Comparison of ENCODE assay signal across 12 cellular contexts in the genomic region with DNA sequence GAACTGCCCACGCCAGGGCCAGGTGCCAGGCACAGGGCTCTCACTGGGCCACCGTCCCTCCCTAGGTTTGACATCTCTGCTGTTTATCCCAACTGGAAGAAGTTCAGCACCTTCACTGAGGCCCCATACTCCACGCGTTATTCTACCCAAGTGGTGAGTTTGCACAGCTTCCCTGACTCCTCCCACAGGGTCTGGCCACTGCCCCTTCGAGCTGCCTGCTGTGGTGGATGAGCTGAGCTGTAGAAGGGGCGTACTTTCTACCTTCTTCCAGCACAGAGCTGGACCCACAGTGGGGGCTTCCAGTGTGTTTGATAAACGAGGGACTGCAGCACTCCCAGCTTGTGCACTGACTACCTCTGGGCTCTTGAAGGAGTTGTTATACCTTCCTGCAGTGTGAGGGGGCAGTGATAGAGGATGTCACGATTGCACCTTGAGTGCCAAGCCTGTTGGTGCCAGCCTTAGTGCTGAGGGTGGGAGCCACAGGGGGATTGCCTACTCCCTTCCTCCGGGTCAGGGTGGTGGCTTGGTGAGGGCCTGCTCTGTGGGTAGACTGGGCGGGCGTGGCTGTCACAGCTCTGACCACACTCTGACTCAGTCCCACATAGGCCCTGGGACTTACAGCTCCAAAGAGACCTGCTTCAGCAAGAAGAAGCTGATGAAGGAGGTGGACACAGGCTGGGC. TPM values are rescaled to one million over a fixed set of nuclear protein-coding genes. Genes with fewer than 3 reads are reported as not detected.
A peak's percentile ranks its signal among the peaks of the same experiment; 100 is the strongest.
DNase-seq lines count a peak whose midpoint lies in the region; ATAC-seq, FAIRE-seq and TF ChIP-seq lines count a peak whose summit lies in the region.
"Had no signal": no experiment of that assay in that cellular context is flagged by ENCODE, and none has a peak within 500 bp of the region (broad histone marks: within the 10 kb centered on the region; RNA-seq: fewer than 3 reads in every experiment).

No MANE protein-coding gene starts in this region.

- no peak overlapping the region for H3K27ac Mint-ChIP-seq in activated CD4-positive, alpha-beta memory T cell treated with anti-CD3 and anti-CD28 coated beads for 36 hours

- H3K27me3 Mint-ChIP-seq in activated CD4-positive, alpha-beta memory T cell treated with anti-CD3 and anti-CD28 coated beads for 36 hours, result peaks cover 2% of the 10 kb centered on the region

- H3K4me1 Mint-ChIP-seq in activated CD4-positive, alpha-beta memory T cell treated with anti-CD3 and anti-CD28 coated beads for 36 hours (ENCODE audit: low read depth), result peaks cover 22% of the 10 kb centered on the region

- CTCF ChIA-PET in activated CD4-positive, alpha-beta memory T cell treated with anti-CD3 and anti-CD28 coated beads for 36 hours (lab: Charles Lee), result interaction anchor here (0.9 to 2.1 kb wide), 5 partner anchors 8 to 143 kb away, joined by 3 to 11 read pairs (median 6); no protein-coding TSS in a partner anchor

- no peaks in the 10 kb centered on the region for H3K36me3 Mint-ChIP-seq in activated CD4-positive, alpha-beta memory T cell treated with anti-CD3 and anti-CD28 coated beads for 36 hours

- no peaks in the 10 kb centered on the region for H3K9me3 Mint-ChIP-seq in activated CD4-positive, alpha-beta memory T cell treated with anti-CD3 and anti-CD28 coated beads for 36 hours

- no peak for FAIRE-seq in H54 (lab: Jason Lieb, UNC)
- FAIRE-seq: D721Med, islet of Langerhans had no signal

- ATAC-seq in HG03097 (IDR thresholded peaks at IDR 0.05; ENCODE audit: low FRiP score, unreplicated experiment), result no peak

- H3K4me3 Mint-ChIP-seq in activated CD4-positive, alpha-beta memory T cell treated with anti-CD3 and anti-CD28 coated beads for 36 hours, result no peak overlapping the region

- intact Hi-C loops in activated CD4-positive, alpha-beta memory T cell treated with anti-CD3 and anti-CD28 coated beads for 36 hours (cut with micrococcal nuclease), result no loop called here

- DNase-seq in A172 (ENCODE audit: low spot score), result peak; percentile 69
- peak; percentile 66 for DNase-seq in H54 (ENCODE audit: insufficient read length, low spot score)
- DNase-seq in activated CD4-positive, alpha-beta memory T cell treated with anti-CD3 and anti-CD28 coated beads for 36 hours, result peak; percentile 59
- DNase-seq in kidney tubule cell (ENCODE audit: low spot score), result peak; percentile 55
- no peak for DNase-seq in pons (ENCODE audit: low spot score)
- no peak for DNase-seq in NCI-H446 treated with DMSO at 0.1 percent for 48 hours (lab: John Stamatoyannopoulos, UW)
- DNase-seq in NCI-H128 (lab: John Stamatoyannopoulos, UW; ENCODE audit: unreplicated experiment), result no peak
- DNase-seq: effector CD8-positive, alpha-beta T cell; sigmoid colon had no signal

- POLR2A ChIA-PET in activated CD4-positive, alpha-beta memory T cell treated with anti-CD3 and anti-CD28 coated beads for 36 hours (lab: Charles Lee), result no interaction called here

- TF ChIP-seq POLR2A in H54 (IDR thresholded peaks at IDR 0.05; ENCODE audit: low read depth, low read length), result no peak

RNA-seq across cellular contexts. Expression of a gene that starts 5.9 kb away (rescaled TPM):
- total RNA-seq in A172 (2014; rRNA removed; shearing (Covaris generic)), result not detected in 2 replicates
- total RNA-seq in activated CD4-positive, alpha-beta memory T cell treated with anti-CD3 and anti-CD28 coated beads for 36 hours, result 1 to 10 TPM; 4.6 to 5.3 TPM

RNA-seq across cellular contexts. Expression of a gene that starts 42.7 kb away (rescaled TPM):
- total RNA-seq in A172 (2014; rRNA removed; shearing (Covaris generic)), result 4.1 and 6.7 TPM in 2 replicates
- total RNA-seq in activated CD4-positive, alpha-beta memory T cell treated with anti-CD3 and anti-CD28 coated beads for 36 hours, result 1 to 10 TPM; 5.6 to 5.7 TPM

Comparison
In these comparisons a context has a peak if more than half of its experiments do, and no peak if none do; other contexts are left out.
1. DNase-seq: peak in A172 (single experiment), H54 (single experiment), activated CD4-positive, alpha-beta memory T cell treated with anti-CD3 and anti-CD28 coated beads for 36 hours (single experiment) and kidney tubule cell (single experiment); none in pons (single experiment), NCI-H446 treated with DMSO at 0.1 percent for 48 hours (single experiment) and NCI-H128 (single experiment).